Comparison of ENCODE assay signal across 17 cellular contexts in the genomic region with DNA sequence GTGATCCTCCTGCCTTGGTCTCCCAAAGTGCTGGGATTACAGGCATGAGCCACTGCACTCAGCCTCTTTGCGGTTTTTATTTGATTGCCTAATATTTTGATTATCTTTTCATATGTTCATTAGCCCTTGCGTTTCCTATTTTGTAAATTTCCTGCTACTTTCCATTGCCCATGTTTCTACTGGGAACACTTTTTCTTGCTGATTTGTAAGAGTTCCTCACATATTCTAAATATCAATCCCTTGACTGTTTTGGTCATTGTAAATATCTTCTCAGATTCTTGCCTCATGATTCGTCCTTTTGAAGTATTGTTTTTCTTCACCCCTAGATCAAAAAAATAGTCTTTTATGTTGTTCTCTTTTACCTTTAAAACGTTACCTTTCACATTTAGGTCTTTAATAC. TPM values are rescaled to one million over a fixed set of nuclear protein-coding genes. Genes with fewer than 3 reads are reported as not detected.
DNase-seq lines count a peak whose midpoint lies in the region; ATAC-seq and TF ChIP-seq lines count a peak whose summit lies in the region.
"Had no signal": no experiment of that assay in that cellular context is flagged by ENCODE, and none has a peak within 500 bp of the region (broad histone marks: within the 10 kb centered on the region; RNA-seq: fewer than 3 reads in every experiment).

No MANE protein-coding gene starts in this region.

- no peak overlapping the region for H3K4me2 ChIP-seq in Karpas-422 (ENCODE audit: low read depth, low read length, poor library complexity, severe bottlenecking)

- H3K27ac Mint-ChIP-seq in Calu3 (ENCODE audit: unreplicated experiment) (peak overlapping the region; percentile 0), WTC11 (no peak overlapping the region)
- H3K27ac Mint-ChIP-seq: activated CD4-positive, alpha-beta T cell treated with anti-CD3 and anti-CD28 coated beads, Interleukin-2, amount 10 ng/mL, durations not matched to agents 7 days and 5 days; activated naive CD8-positive, alpha-beta T cell treated with anti-CD3 and anti-CD28 coated beads, Interleukin-2, amount 50 U/mL, for 24 hours had no signal

- no peak for TF ChIP-seq CTCF in Calu3 (IDR thresholded peaks at IDR 0.05; ENCODE audit: unreplicated experiment)
- no peak for TF ChIP-seq CTCF in WTC11 (IDR thresholded peaks at IDR 0.05)
- TF ChIP-seq CTCF in fibroblast of the aortic adventitia (IDR thresholded peaks at IDR 0.05; ENCODE audit: insufficient read depth, low read length): no peak
- TF ChIP-seq CTCF in colonic mucosa (IDR thresholded peaks at IDR 0.05): no peak

- ATAC-seq in WTC11: no peak
- no peak for ATAC-seq in GM21447 (IDR thresholded peaks at IDR 0.05; ENCODE audit: unreplicated experiment)
- ATAC-seq: right cardiac atrium had no signal

- H3K4me3 ChIP-seq in fibroblast of the aortic adventitia (ENCODE audit: low read depth, low read length) (no peak overlapping the region), colonic mucosa (no peak overlapping the region), Karpas-422 (ENCODE audit: low read length) (no peak overlapping the region)

- H3K4me3 Mint-ChIP-seq in Calu3 (ENCODE audit: low read depth, unreplicated experiment): peak overlapping the region; percentile 61
- H3K4me3 Mint-ChIP-seq in WTC11: peak overlapping the region; percentile 58

- POLR2A ChIA-PET in WTC11 (lab: Charles Lee): no interaction called here

- H4K20me1 ChIP-seq in Karpas-422 (ENCODE audit: insufficient read depth, low read depth, low read length): no peaks in the 10 kb centered on the region

- intact Hi-C loops in Calu3 (cut with micrococcal nuclease; ENCODE audit: unreplicated experiment) (no loop called here), colonic mucosa (cut with DNase I) (no loop called here)

- H3K9me3 Mint-ChIP-seq in Calu3 (ENCODE audit: low read depth, unreplicated experiment) (no peaks in the 10 kb centered on the region), WTC11 (no peaks in the 10 kb centered on the region)
- H3K9me3 Mint-ChIP-seq: activated CD4-positive, alpha-beta T cell treated with anti-CD3 and anti-CD28 coated beads, Interleukin-2, amount 10 ng/mL, durations not matched to agents 7 days and 5 days; activated naive CD8-positive, alpha-beta T cell treated with anti-CD3 and anti-CD28 coated beads, Interleukin-2, amount 50 U/mL, for 24 hours; activated T-cell treated with anti-CD3 and anti-CD28 coated beads, Interleukin-2, amount 50 U/mL, for 4 hours had no signal

- BruUV-seq in Calu3 (replicated peaks; lab: Mats Ljungman, UMichigan): no TSS peak

- H3K27me3 ChIP-seq in colonic mucosa (peaks cover 21% of the 10 kb centered on the region), Karpas-422 (ENCODE audit: low read length) (no peaks in the 10 kb centered on the region)

- H3K36me3 ChIP-seq in colonic mucosa (no peaks in the 10 kb centered on the region), Karpas-422 (ENCODE audit: insufficient read depth, low read length) (no peaks in the 10 kb centered on the region)
- H3K36me3 ChIP-seq: vagina had no signal

- CTCF ChIA-PET in Calu3 (lab: Charles Lee): no interaction called here
- CTCF ChIA-PET in WTC11 (lab: Charles Lee): interaction anchor here (1.1 to 2.0 kb wide), 4 partner anchors 16 to 529 kb away, joined by 3 to 12 read pairs (median 6); a partner anchor contains a TSS

- H3K4me1 Mint-ChIP-seq in Calu3 (ENCODE audit: low read depth, unreplicated experiment): peaks cover 30% of the 10 kb centered on the region
- H3K4me1 Mint-ChIP-seq in WTC11: peaks cover 12% of the 10 kb centered on the region

- no peaks in the 10 kb centered on the region for H3K4me1 ChIP-seq in colonic mucosa
- no peaks in the 10 kb centered on the region for H3K4me1 ChIP-seq in Karpas-422 (ENCODE audit: low read length)

- no peak overlapping the region for H3K9ac ChIP-seq in colonic mucosa (ENCODE audit: low read depth in 2 of 2, low read length in 2 of 2)
- H3K9ac ChIP-seq in Karpas-422 (ENCODE audit: low read length): no peak overlapping the region

- H3K27me3 Mint-ChIP-seq in Calu3 (ENCODE audit: unreplicated experiment): peaks cover 35% of the 10 kb centered on the region
- H3K27me3 Mint-ChIP-seq in WTC11 (ENCODE audit: low read depth): peaks cover 55% of the 10 kb centered on the region

- DNase-seq in 8988T: peak; percentile 54
- no peak for DNase-seq in Calu3
- no peak for DNase-seq in WTC11 (ENCODE audit: low spot score)
- DNase-seq in fibroblast of the aortic adventitia (ENCODE audit: low read depth): peak; percentile 44
- DNase-seq in NCI-H187 (lab: John Stamatoyannopoulos, UW): no peak
- no peak for DNase-seq in colonic mucosa
- DNase-seq in Karpas-422: no peak
- DNase-seq: activated CD4-positive, alpha-beta T cell treated with anti-CD3 and anti-CD28 coated beads, Interleukin-2, amount 10 ng/mL, durations not matched to agents 7 days and 5 days; activated naive CD8-positive, alpha-beta T cell treated with anti-CD3 and anti-CD28 coated beads, Interleukin-2, amount 50 U/mL, for 24 hours; activated T-cell treated with anti-CD3 and anti-CD28 coated beads, Interleukin-2, amount 50 U/mL, for 4 hours; NCI-H2029 treated with DMSO at 0.1 percent for 48 hours; NCI-H524 treated with DMSO at 0.1 percent for 48 hours; right cardiac atrium; SIG-M5; T-helper 9 cell had no signal

- H2AFZ ChIP-seq in Karpas-422 (ENCODE audit: low read length): no peak overlapping the region

- H3K9me3 ChIP-seq in colonic mucosa (no peaks in the 10 kb centered on the region), Karpas-422 (ENCODE audit: low read length) (no peaks in the 10 kb centered on the region)
- H3K9me3 ChIP-seq: vagina had no signal

- H3K27ac ChIP-seq in colonic mucosa (no peak overlapping the region), Karpas-422 (ENCODE audit: low read length) (no peak overlapping the region)
- H3K27ac ChIP-seq: vagina had no signal

- no peaks in the 10 kb centered on the region for H3K9me2 ChIP-seq in Karpas-422 (replicated peaks; ENCODE audit: insufficient read depth, low read length)

- peaks cover 4% of the 10 kb centered on the region for H3K36me3 Mint-ChIP-seq in Calu3 (ENCODE audit: insufficient read depth, unreplicated experiment)
- H3K36me3 Mint-ChIP-seq in WTC11: no peaks in the 10 kb centered on the region

- H3K79me2 ChIP-seq in Karpas-422 (ENCODE audit: low read length): no peaks in the 10 kb centered on the region

TF ChIP-seq in WTC11, 78 proteins besides CTCF, POLR2A, EP300 and RAD21:
- TF ChIP-seq, protein P1, sequence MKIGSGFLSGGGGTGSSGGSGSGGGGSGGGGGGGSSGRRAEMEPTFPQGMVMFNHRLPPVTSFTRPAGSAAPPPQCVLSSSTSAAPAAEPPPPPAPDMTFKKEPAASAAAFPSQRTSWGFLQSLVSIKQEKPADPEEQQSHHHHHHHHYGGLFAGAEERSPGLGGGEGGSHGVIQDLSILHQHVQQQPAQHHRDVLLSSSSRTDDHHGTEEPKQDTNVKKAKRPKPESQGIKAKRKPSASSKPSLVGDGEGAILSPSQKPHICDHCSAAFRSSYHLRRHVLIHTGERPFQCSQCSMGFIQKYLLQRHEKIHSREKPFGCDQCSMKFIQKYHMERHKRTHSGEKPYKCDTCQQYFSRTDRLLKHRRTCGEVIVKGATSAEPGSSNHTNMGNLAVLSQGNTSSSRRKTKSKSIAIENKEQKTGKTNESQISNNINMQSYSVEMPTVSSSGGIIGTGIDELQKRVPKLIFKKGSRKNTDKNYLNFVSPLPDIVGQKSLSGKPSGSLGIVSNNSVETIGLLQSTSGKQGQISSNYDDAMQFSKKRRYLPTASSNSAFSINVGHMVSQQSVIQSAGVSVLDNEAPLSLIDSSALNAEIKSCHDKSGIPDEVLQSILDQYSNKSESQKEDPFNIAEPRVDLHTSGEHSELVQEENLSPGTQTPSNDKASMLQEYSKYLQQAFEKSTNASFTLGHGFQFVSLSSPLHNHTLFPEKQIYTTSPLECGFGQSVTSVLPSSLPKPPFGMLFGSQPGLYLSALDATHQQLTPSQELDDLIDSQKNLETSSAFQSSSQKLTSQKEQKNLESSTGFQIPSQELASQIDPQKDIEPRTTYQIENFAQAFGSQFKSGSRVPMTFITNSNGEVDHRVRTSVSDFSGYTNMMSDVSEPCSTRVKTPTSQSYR (CRISPR knock-in tag; IDR thresholded peaks at IDR 0.05): no peak
- no peak for TF ChIP-seq MXD4 (CRISPR knock-in tag; IDR thresholded peaks at IDR 0.05; ENCODE audit: borderline replicate concordance)
- no peak for TF ChIP-seq GTF2I (CRISPR knock-in tag; conservative IDR thresholded peaks at IDR 0.05)
- TF ChIP-seq, protein P2, sequence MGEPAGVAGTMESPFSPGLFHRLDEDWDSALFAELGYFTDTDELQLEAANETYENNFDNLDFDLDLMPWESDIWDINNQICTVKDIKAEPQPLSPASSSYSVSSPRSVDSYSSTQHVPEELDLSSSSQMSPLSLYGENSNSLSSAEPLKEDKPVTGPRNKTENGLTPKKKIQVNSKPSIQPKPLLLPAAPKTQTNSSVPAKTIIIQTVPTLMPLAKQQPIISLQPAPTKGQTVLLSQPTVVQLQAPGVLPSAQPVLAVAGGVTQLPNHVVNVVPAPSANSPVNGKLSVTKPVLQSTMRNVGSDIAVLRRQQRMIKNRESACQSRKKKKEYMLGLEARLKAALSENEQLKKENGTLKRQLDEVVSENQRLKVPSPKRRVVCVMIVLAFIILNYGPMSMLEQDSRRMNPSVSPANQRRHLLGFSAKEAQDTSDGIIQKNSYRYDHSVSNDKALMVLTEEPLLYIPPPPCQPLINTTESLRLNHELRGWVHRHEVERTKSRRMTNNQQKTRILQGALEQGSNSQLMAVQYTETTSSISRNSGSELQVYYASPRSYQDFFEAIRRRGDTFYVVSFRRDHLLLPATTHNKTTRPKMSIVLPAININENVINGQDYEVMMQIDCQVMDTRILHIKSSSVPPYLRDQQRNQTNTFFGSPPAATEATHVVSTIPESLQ (CRISPR knock-in tag; IDR thresholded peaks at IDR 0.05): no peak
- no peak for TF ChIP-seq GABPB1 (CRISPR knock-in tag; IDR thresholded peaks at IDR 0.05)
- TF ChIP-seq OVOL2 (CRISPR knock-in tag; IDR thresholded peaks at IDR 0.05; ENCODE audit: borderline replicate concordance): no peak
- no peak for TF ChIP-seq ZBTB21 (CRISPR knock-in tag; IDR thresholded peaks at IDR 0.05; ENCODE audit: borderline replicate concordance)
- TF ChIP-seq NFE2L1 (CRISPR knock-in tag; IDR thresholded peaks at IDR 0.05): no peak
- no peak for TF ChIP-seq ETV6 (CRISPR knock-in tag; IDR thresholded peaks at IDR 0.05)

RNA-seq across cellular contexts. Expression of a gene that starts 37.9 kb away (rescaled TPM):
- 66.4 and 70.6 TPM in 2 replicates for total RNA-seq in Calu3 (2022)
- 46.4 to 48.3 TPM (median 47.4 TPM) in 3 replicates for total RNA-seq in WTC11 (2021)
- 43.4 and 56.4 TPM in 2 replicates for total RNA-seq in fibroblast of the aortic adventitia (ENCODE audit: low replicate concordance)
- total RNA-seq in colonic mucosa: 10 to 100 TPM; 41.1 to 46.4 TPM
- 43.7 and 48.1 TPM in 2 replicates for total RNA-seq in Karpas-422 (2014; rRNA removed; shearing (Covaris generic); ENCODE audit: low replicate concordance)

RNA-seq across cellular contexts. Expression of a gene that starts 54.8 kb away (rescaled TPM):
- total RNA-seq in Calu3 (2022) (3.7 and 10.9 TPM in 2 replicates), WTC11 (2021) (0.11 to 0.16 TPM in 2 of 3 replicates, not detected in the other), fibroblast of the aortic adventitia (ENCODE audit: low replicate concordance) (0.63 TPM in 1 of 2 replicates, not detected in the other), colonic mucosa (under 1 TPM; 0.32 to 0.69 TPM)
- not detected in 2 replicates for total RNA-seq in Karpas-422 (2014; rRNA removed; shearing (Covaris generic); ENCODE audit: low replicate concordance)
- total RNA-seq: activated CD4-positive, alpha-beta T cell treated with anti-CD3 and anti-CD28 coated beads, Interleukin-2, amount 10 ng/mL, durations not matched to agents 7 days and 5 days had no signal

Comparison
In these comparisons a context has a peak if more than half of its experiments do, and no peak if none do; other contexts are left out.
1. DNase-seq: peak in 8988T (single experiment) and fibroblast of the aortic adventitia (single experiment); none in Calu3 (single experiment), WTC11 (single experiment), NCI-H187 (0 of 2), colonic mucosa (single experiment) and Karpas-422 (single experiment).